10 cellular contexts compared by ENCODE assay signal in genomic region chr2:218982312-218983262, GRCh38. TPM values are rescaled to one million over a fixed set of nuclear protein-coding genes. Genes with fewer than 3 reads are reported as not detected.
A peak's percentile ranks its signal among the peaks of the same experiment; 100 is the strongest.
DNase-seq lines count a peak whose midpoint lies in the region; ATAC-seq and TF ChIP-seq lines count a peak whose summit lies in the region.
"Had no signal": no experiment of that assay in that cellular context is flagged by ENCODE, and none has a peak within 500 bp of the region (broad histone marks: within the 10 kb centered on the region; RNA-seq: fewer than 3 reads in every experiment).

No MANE protein-coding gene starts in this region.

- no peak for TF ChIP-seq CTCF in activated CD8-positive, alpha-beta T cell treated with anti-CD3 and anti-CD28 coated beads for 36 hours (IDR thresholded peaks at IDR 0.05)

- POLR2A ChIA-PET in activated CD8-positive, alpha-beta T cell treated with anti-CD3 and anti-CD28 coated beads for 36 hours (lab: Charles Lee) = interaction anchor here (0.8 kb wide), 1 partner anchor 13 kb away, joined by 3 read pairs; no protein-coding TSS in a partner anchor
- POLR2A ChIA-PET in activated CD8-positive, alpha-beta T cell treated with anti-CD3 and anti-CD28 coated beads, Interleukin-2, amount 10 ng/mL, durations not matched to agents 7 days and 5 days (lab: Charles Lee) = no interaction called here

- H3K4me1 ChIP-seq in NT2/D1 (ENCODE audit: insufficient read depth, insufficient read length) (peaks cover 22% of the 10 kb centered on the region), iPS-18a (ENCODE audit: control insufficient read depth, low read depth, low read length) (peaks cover 4% of the 10 kb centered on the region)

- H3K4me1 Mint-ChIP-seq in activated CD8-positive, alpha-beta T cell treated with anti-CD3 and anti-CD28 coated beads for 36 hours (ENCODE audit: low read depth) = peaks cover 21% of the 10 kb centered on the region
- H3K4me1 Mint-ChIP-seq in activated CD8-positive, alpha-beta T cell treated with anti-CD3 and anti-CD28 coated beads, Interleukin-2, amount 10 ng/mL, durations not matched to agents 7 days and 5 days (ENCODE audit: low read depth) = peaks cover 26% of the 10 kb centered on the region
- peaks cover 35% of the 10 kb centered on the region for H3K4me1 Mint-ChIP-seq in stimulated activated effector memory CD8-positive, alpha-beta T cell treated with anti-CD3 and anti-CD28 coated beads, Interleukin-12 subunit alpha, Interleukin-12 subunit beta, amount 100 ng/mL, for 72 hours

- no peaks in the 10 kb centered on the region for H3K36me3 Mint-ChIP-seq in activated CD8-positive, alpha-beta T cell treated with anti-CD3 and anti-CD28 coated beads for 36 hours (ENCODE audit: low read depth)
- H3K36me3 Mint-ChIP-seq in activated CD8-positive, alpha-beta T cell treated with anti-CD3 and anti-CD28 coated beads, Interleukin-2, amount 10 ng/mL, durations not matched to agents 7 days and 5 days (ENCODE audit: low read depth) = peaks cover 2% of the 10 kb centered on the region
- peaks cover 6% of the 10 kb centered on the region for H3K36me3 Mint-ChIP-seq in stimulated activated effector memory CD8-positive, alpha-beta T cell treated with anti-CD3 and anti-CD28 coated beads, Interleukin-12 subunit alpha, Interleukin-12 subunit beta, amount 100 ng/mL, for 72 hours

- intact Hi-C loops in activated CD8-positive, alpha-beta T cell treated with anti-CD3 and anti-CD28 coated beads for 36 hours (cut with micrococcal nuclease) = loop anchor here (5.0 kb wide), 1 partner anchor 125 kb away; the partner anchor contains the start of gene WNT6

- no peaks in the 10 kb centered on the region for H3K36me3 ChIP-seq in NT2/D1 (ENCODE audit: insufficient read depth, insufficient read length, low read length)
- no peaks in the 10 kb centered on the region for H3K36me3 ChIP-seq in iPS-18a (ENCODE audit: control insufficient read depth, low read depth, low read length)

- H3K9ac ChIP-seq in NT2/D1 (ENCODE audit: insufficient read length, low read depth) = peak overlapping the region; percentile 33
- H3K9ac ChIP-seq in iPS-18a (ENCODE audit: low read length) = no peak overlapping the region

- ATAC-seq in activated CD8-positive, alpha-beta T cell treated with anti-CD3 and anti-CD28 coated beads for 36 hours = no peak
- no peak for ATAC-seq in activated CD8-positive, alpha-beta T cell treated with anti-CD3 and anti-CD28 coated beads, Interleukin-2, amount 10 ng/mL, durations not matched to agents 7 days and 5 days
- ATAC-seq in stimulated activated effector memory CD8-positive, alpha-beta T cell treated with anti-CD3 and anti-CD28 coated beads, Interleukin-12 subunit alpha, Interleukin-12 subunit beta, amount 100 ng/mL, for 72 hours = no peak
- no peak for ATAC-seq in GM21825 (IDR thresholded peaks at IDR 0.05; ENCODE audit: unreplicated experiment)

- no peak overlapping the region for H3K4me3 ChIP-seq in NT2/D1 (ENCODE audit: insufficient read length, low read depth)
- H3K4me3 ChIP-seq in iPS-18a (ENCODE audit: low read length) = peak overlapping the region; percentile 18

- CTCF ChIA-PET in activated CD8-positive, alpha-beta T cell treated with anti-CD3 and anti-CD28 coated beads for 36 hours (lab: Charles Lee) = interaction anchor here (0.9 to 5.7 kb wide), 21 partner anchors 11 to 277 kb away, joined by 3 to 128 read pairs (median 8); partner anchors contain the start of genes CDK5R2, CRYBA2 and WNT10A
- CTCF ChIA-PET in activated CD8-positive, alpha-beta T cell treated with anti-CD3 and anti-CD28 coated beads, Interleukin-2, amount 10 ng/mL, durations not matched to agents 7 days and 5 days (lab: Charles Lee) = interaction anchor here (0.9 to 5.7 kb wide), 6 partner anchors 13 to 107 kb away, joined by 3 to 58 read pairs (median 20); no protein-coding TSS in a partner anchor

- peaks cover 69% of the 10 kb centered on the region for H3K27me3 Mint-ChIP-seq in activated CD8-positive, alpha-beta T cell treated with anti-CD3 and anti-CD28 coated beads for 36 hours
- H3K27me3 Mint-ChIP-seq in activated CD8-positive, alpha-beta T cell treated with anti-CD3 and anti-CD28 coated beads, Interleukin-2, amount 10 ng/mL, durations not matched to agents 7 days and 5 days (ENCODE audit: low read depth) = peaks cover 66% of the 10 kb centered on the region

- H3K27me3 ChIP-seq in NT2/D1 (ENCODE audit: insufficient read depth, insufficient read length) = peaks cover 91% of the 10 kb centered on the region
- peaks cover 100% of the 10 kb centered on the region for H3K27me3 ChIP-seq in iPS-18a (ENCODE audit: control insufficient read depth, insufficient read depth, low read length)

- peak overlapping the region; percentile 17 for H3K4me3 Mint-ChIP-seq in activated CD8-positive, alpha-beta T cell treated with anti-CD3 and anti-CD28 coated beads for 36 hours
- no peak overlapping the region for H3K4me3 Mint-ChIP-seq in activated CD8-positive, alpha-beta T cell treated with anti-CD3 and anti-CD28 coated beads, Interleukin-2, amount 10 ng/mL, durations not matched to agents 7 days and 5 days
- peak overlapping the region; percentile 74 for H3K4me3 Mint-ChIP-seq in stimulated activated effector memory CD8-positive, alpha-beta T cell treated with anti-CD3 and anti-CD28 coated beads, Interleukin-12 subunit alpha, Interleukin-12 subunit beta, amount 100 ng/mL, for 72 hours

- H3K9me3 ChIP-seq in NT2/D1 (ENCODE audit: insufficient read depth, low read length) = no peaks in the 10 kb centered on the region
- H3K9me3 ChIP-seq in iPS-18a (ENCODE audit: control insufficient read depth, low read depth, low read length) = no peaks in the 10 kb centered on the region

- H3K27ac Mint-ChIP-seq in activated CD8-positive, alpha-beta T cell treated with anti-CD3 and anti-CD28 coated beads for 36 hours = no peak overlapping the region
- no peak overlapping the region for H3K27ac Mint-ChIP-seq in activated CD8-positive, alpha-beta T cell treated with anti-CD3 and anti-CD28 coated beads, Interleukin-2, amount 10 ng/mL, durations not matched to agents 7 days and 5 days
- no peak overlapping the region for H3K27ac Mint-ChIP-seq in stimulated activated effector memory CD8-positive, alpha-beta T cell treated with anti-CD3 and anti-CD28 coated beads, Interleukin-12 subunit alpha, Interleukin-12 subunit beta, amount 100 ng/mL, for 72 hours

- H3K27ac ChIP-seq in iPS-18a (ENCODE audit: low read length) = no peak overlapping the region

- DNase-seq in activated CD8-positive, alpha-beta T cell treated with anti-CD3 and anti-CD28 coated beads for 36 hours = no peak
- DNase-seq in activated CD8-positive, alpha-beta T cell treated with anti-CD3 and anti-CD28 coated beads, Interleukin-2, amount 10 ng/mL, durations not matched to agents 7 days and 5 days = no peak
- no peak for DNase-seq in NT2/D1 (ENCODE audit: low read depth, low spot score)
- DNase-seq in stimulated activated effector memory CD8-positive, alpha-beta T cell treated with anti-CD3 and anti-CD28 coated beads, Interleukin-12 subunit alpha, Interleukin-12 subunit beta, amount 100 ng/mL, for 72 hours (ENCODE audit: low spot score in 2 of 2) = no peak
- no peak for DNase-seq in ecto neural progenitor cell (ENCODE audit: low spot score)
- no peak for DNase-seq in EL

- H3K9me3 Mint-ChIP-seq in activated CD8-positive, alpha-beta T cell treated with anti-CD3 and anti-CD28 coated beads for 36 hours = no peaks in the 10 kb centered on the region
- no peaks in the 10 kb centered on the region for H3K9me3 Mint-ChIP-seq in activated CD8-positive, alpha-beta T cell treated with anti-CD3 and anti-CD28 coated beads, Interleukin-2, amount 10 ng/mL, durations not matched to agents 7 days and 5 days (ENCODE audit: insufficient read depth)
- H3K9me3 Mint-ChIP-seq in stimulated activated effector memory CD8-positive, alpha-beta T cell treated with anti-CD3 and anti-CD28 coated beads, Interleukin-12 subunit alpha, Interleukin-12 subunit beta, amount 100 ng/mL, for 72 hours = no peaks in the 10 kb centered on the region

RNA-seq across cellular contexts. Expression of gene FEV, which starts 2.4 kb away (rescaled TPM):
- not detected for total RNA-seq in activated CD8-positive, alpha-beta T cell treated with anti-CD3 and anti-CD28 coated beads for 36 hours
- not detected for total RNA-seq in activated CD8-positive, alpha-beta T cell treated with anti-CD3 and anti-CD28 coated beads, Interleukin-2, amount 10 ng/mL, durations not matched to agents 7 days and 5 days
- total RNA-seq: bronchial epithelial cell, ureter had no signal

RNA-seq across cellular contexts. Expression of gene CRYBA2, which starts 10.6 kb away (rescaled TPM):
- not detected for total RNA-seq in activated CD8-positive, alpha-beta T cell treated with anti-CD3 and anti-CD28 coated beads for 36 hours
- not detected for total RNA-seq in activated CD8-positive, alpha-beta T cell treated with anti-CD3 and anti-CD28 coated beads, Interleukin-2, amount 10 ng/mL, durations not matched to agents 7 days and 5 days
- total RNA-seq: bronchial epithelial cell, ureter had no signal

RNA-seq across cellular contexts. Expression of gene CDK5R2, which starts 23.1 kb away (rescaled TPM):
- not detected for total RNA-seq in activated CD8-positive, alpha-beta T cell treated with anti-CD3 and anti-CD28 coated beads for 36 hours
- total RNA-seq in activated CD8-positive, alpha-beta T cell treated with anti-CD3 and anti-CD28 coated beads, Interleukin-2, amount 10 ng/mL, durations not matched to agents 7 days and 5 days = not detected
- total RNA-seq: bronchial epithelial cell, ureter had no signal

RNA-seq across cellular contexts. Expression of gene CFAP65, which starts 58.7 kb away (rescaled TPM):
- not detected for total RNA-seq in activated CD8-positive, alpha-beta T cell treated with anti-CD3 and anti-CD28 coated beads for 36 hours
- total RNA-seq in activated CD8-positive, alpha-beta T cell treated with anti-CD3 and anti-CD28 coated beads, Interleukin-2, amount 10 ng/mL, durations not matched to agents 7 days and 5 days = not detected
- total RNA-seq: bronchial epithelial cell, ureter had no signal
